In genomic region chr3:52237659-52238172, GRCh38 we compare ENCODE assay signal across 8 cellular contexts. TPM values are rescaled to one million over a fixed set of nuclear protein-coding genes. Genes with fewer than 3 reads are reported as not detected.
DNase-seq lines count a peak whose midpoint lies in the region; ATAC-seq and TF ChIP-seq lines count a peak whose summit lies in the region.

No MANE protein-coding gene starts in this region.

- H3K27me3 Mint-ChIP-seq in activated CD8-positive, alpha-beta memory T cell treated with anti-CD3 and anti-CD28 coated beads, Interleukin-2, amount 10 ng/mL, durations not matched to agents 7 days and 5 days, result no peaks in the 10 kb centered on the region

- H3K36me3 Mint-ChIP-seq in activated CD8-positive, alpha-beta memory T cell treated with anti-CD3 and anti-CD28 coated beads, Interleukin-2, amount 10 ng/mL, durations not matched to agents 7 days and 5 days, result peaks cover 30% of the 10 kb centered on the region

- no peak for TF ChIP-seq POLR2A in right lobe of liver (IDR thresholded peaks at IDR 0.05)

- no peaks in the 10 kb centered on the region for H3K36me3 ChIP-seq in SJCRH30
- H3K36me3 ChIP-seq in right lobe of liver, result no peaks in the 10 kb centered on the region

- no peak overlapping the region; the same call in 1 of the 2 replicates for H3K4me3 ChIP-seq in SJCRH30
- H3K4me3 ChIP-seq in right lobe of liver, result peak overlapping the region; percentile 82 to 94 (median 89)

- H3K27ac ChIP-seq in SJCRH30 (no peak overlapping the region), right lobe of liver (peak overlapping the region; percentile 78 to 94 (median 83))

- H3K27ac Mint-ChIP-seq in activated CD8-positive, alpha-beta memory T cell treated with anti-CD3 and anti-CD28 coated beads, Interleukin-2, amount 10 ng/mL, durations not matched to agents 7 days and 5 days, result peak overlapping the region; percentile 84

- H3K4me1 ChIP-seq in SJCRH30 (peaks cover 12% of the 10 kb centered on the region; the same call in 1 of the 2 replicates), right lobe of liver (peaks cover 0 to 55% (median 28%) of the 10 kb centered on the region in 4 donors)

- WGBS in right lobe of liver (ENCODE audit: insufficient coverage, low coverage, low lambda C conversion rate, missing lambda C conversion rate), result 0% methylated on average over 4 of the region's 8 CpGs

- H3K27me3 ChIP-seq in SJCRH30, result no peaks in the 10 kb centered on the region
- no peaks in the 10 kb centered on the region for H3K27me3 ChIP-seq in right lobe of liver

- H3K4me1 Mint-ChIP-seq in activated CD8-positive, alpha-beta memory T cell treated with anti-CD3 and anti-CD28 coated beads, Interleukin-2, amount 10 ng/mL, durations not matched to agents 7 days and 5 days, result peaks cover 68% of the 10 kb centered on the region

- H3K4me3 Mint-ChIP-seq in activated CD8-positive, alpha-beta memory T cell treated with anti-CD3 and anti-CD28 coated beads, Interleukin-2, amount 10 ng/mL, durations not matched to agents 7 days and 5 days, result peak overlapping the region; percentile 96

- intact Hi-C loops in right lobe of liver (cut with DNase I), result loop anchor here in 1 of 2 donors (5.0 kb wide), 1 partner anchor 40 kb away; the partner anchor contains the start of gene WDR82

- CTCF ChIA-PET in activated CD8-positive, alpha-beta memory T cell treated with anti-CD3 and anti-CD28 coated beads, Interleukin-2, amount 10 ng/mL, durations not matched to agents 7 days and 5 days (lab: Charles Lee), result interaction anchor here (0.7 to 13.8 kb wide), 7 partner anchors 10 to 102 kb away, joined by 3 to 176 read pairs (median 11); partner anchors contain the start of genes TLR9 and WDR82

- no peak for ATAC-seq in activated CD8-positive, alpha-beta memory T cell treated with anti-CD3 and anti-CD28 coated beads, Interleukin-2, amount 10 ng/mL, durations not matched to agents 7 days and 5 days
- peak; percentile 37 to 62 (median 52) for ATAC-seq in right lobe of liver
- ATAC-seq in HG02759 (IDR thresholded peaks at IDR 0.05; ENCODE audit: unreplicated experiment), result no peak

- H3K9me3 ChIP-seq in SJCRH30 (replicated peaks) (no peaks in the 10 kb centered on the region), right lobe of liver (no peaks in the 10 kb centered on the region)

- H3K9me3 Mint-ChIP-seq in activated CD8-positive, alpha-beta memory T cell treated with anti-CD3 and anti-CD28 coated beads, Interleukin-2, amount 10 ng/mL, durations not matched to agents 7 days and 5 days (ENCODE audit: low read depth), result no peaks in the 10 kb centered on the region

- no peak for DNase-seq in activated CD8-positive, alpha-beta memory T cell treated with anti-CD3 and anti-CD28 coated beads, Interleukin-2, amount 10 ng/mL, durations not matched to agents 7 days and 5 days
- no peak for DNase-seq in activated CD8-positive, alpha-beta memory T cell treated with anti-CD3 and anti-CD28 coated beads, Interleukin-2, amount 50 U/mL, for 48 hours
- peak; percentile 33 to 41 for DNase-seq in SJCRH30
- DNase-seq in dermis blood vessel endothelial cell, result peak; percentile 79
- peak; percentile 81 to 84 (median 82) for DNase-seq in right lobe of liver
- DNase-seq in superior temporal gyrus (ENCODE audit: extremely low spot score), result peak; percentile 45
- DNase-seq in KG1 (lab: John Stamatoyannopoulos, UW), result no peak

- TF ChIP-seq CTCF in right lobe of liver (IDR thresholded peaks at IDR 0.05), result no peak

RNA-seq across cellular contexts. Expression of gene TWF2, which starts 1.2 kb away (rescaled TPM):
- 100 to 1,000 TPM; 110 to 131 TPM for total RNA-seq in activated CD8-positive, alpha-beta memory T cell treated with anti-CD3 and anti-CD28 coated beads, Interleukin-2, amount 10 ng/mL, durations not matched to agents 7 days and 5 days
- 32.3 and 32.7 TPM in 2 replicates for total RNA-seq in SJCRH30 (2014; rRNA removed; shearing (Covaris generic))
- total RNA-seq in dermis blood vessel endothelial cell (144 and 147 TPM in 2 replicates), right lobe of liver (10 to 100 TPM; 12.9 to 34.4 (median 23.7) TPM)

RNA-seq across cellular contexts. Expression of gene PPM1M, which starts 7.8 kb away (rescaled TPM):
- total RNA-seq in activated CD8-positive, alpha-beta memory T cell treated with anti-CD3 and anti-CD28 coated beads, Interleukin-2, amount 10 ng/mL, durations not matched to agents 7 days and 5 days, result 10 to 100 TPM; 91.1 to 94.1 TPM
- 6.1 and 7.6 TPM in 2 replicates for total RNA-seq in SJCRH30 (2014; rRNA removed; shearing (Covaris generic))
- total RNA-seq in dermis blood vessel endothelial cell (20.6 and 25.0 TPM in 2 replicates), right lobe of liver (1 to 10 TPM; 2.8 to 7.1 (median 4.5) TPM)

RNA-seq across cellular contexts. Expression of gene TLR9, which starts 12.3 kb away (rescaled TPM):
- total RNA-seq in activated CD8-positive, alpha-beta memory T cell treated with anti-CD3 and anti-CD28 coated beads, Interleukin-2, amount 10 ng/mL, durations not matched to agents 7 days and 5 days, result under 1 TPM in 1 of 2 experiments, not detected in 1; 0.64 TPM
- total RNA-seq in SJCRH30 (2014; rRNA removed; shearing (Covaris generic)), result not detected in 2 replicates
- under 0.01 TPM in 1 of 2 replicates, not detected in the other for total RNA-seq in dermis blood vessel endothelial cell
- under 1 TPM in 4 of 6 experiments, not detected in 2; 0.12 to 0.59 (median 0.24) TPM for total RNA-seq in right lobe of liver

RNA-seq across cellular contexts. Expression of gene ALAS1, which starts 39.8 kb away (rescaled TPM):
- total RNA-seq in activated CD8-positive, alpha-beta memory T cell treated with anti-CD3 and anti-CD28 coated beads, Interleukin-2, amount 10 ng/mL, durations not matched to agents 7 days and 5 days, result 10 to 100 TPM; 61.3 to 84.2 TPM
- total RNA-seq in SJCRH30 (2014; rRNA removed; shearing (Covaris generic)), result 46.8 and 50.3 TPM in 2 replicates
- total RNA-seq in dermis blood vessel endothelial cell, result 41.0 and 51.7 TPM in 2 replicates
- 100 to 1,000 TPM in 4 of 6 experiments, 10 to 100 TPM in 2; 73.4 to 783 (median 147) TPM for total RNA-seq in right lobe of liver

RNA-seq across cellular contexts. Expression of gene WDR82, which starts 40.7 kb away (rescaled TPM):
- 100 to 1,000 TPM; 114 to 132 TPM for total RNA-seq in activated CD8-positive, alpha-beta memory T cell treated with anti-CD3 and anti-CD28 coated beads, Interleukin-2, amount 10 ng/mL, durations not matched to agents 7 days and 5 days
- total RNA-seq in SJCRH30 (2014; rRNA removed; shearing (Covaris generic)), result 93.9 and 97.1 TPM in 2 replicates
- 81.3 and 111 TPM in 2 replicates for total RNA-seq in dermis blood vessel endothelial cell
- total RNA-seq in right lobe of liver, result 10 to 100 TPM; 14.1 to 25.2 (median 20.7) TPM

Comparison
In these comparisons a context has a peak if more than half of its experiments do, and no peak if none do; other contexts are left out.
1. ATAC-seq: peak in right lobe of liver (4 of 4); none in activated CD8-positive, alpha-beta memory T cell treated with anti-CD3 and anti-CD28 coated beads, Interleukin-2, amount 10 ng/mL, durations not matched to agents 7 days and 5 days (single experiment) and HG02759 (single experiment).
2. DNase-seq: peak in SJCRH30 (2 of 2), dermis blood vessel endothelial cell (single experiment), right lobe of liver (3 of 3) and superior temporal gyrus (single experiment); none in activated CD8-positive, alpha-beta memory T cell treated with anti-CD3 and anti-CD28 coated beads, Interleukin-2, amount 10 ng/mL, durations not matched to agents 7 days and 5 days (single experiment), activated CD8-positive, alpha-beta memory T cell treated with anti-CD3 and anti-CD28 coated beads, Interleukin-2, amount 50 U/mL, for 48 hours (single experiment) and KG1 (single experiment).